20 cellular contexts compared by ENCODE assay signal in the genomic region with DNA sequence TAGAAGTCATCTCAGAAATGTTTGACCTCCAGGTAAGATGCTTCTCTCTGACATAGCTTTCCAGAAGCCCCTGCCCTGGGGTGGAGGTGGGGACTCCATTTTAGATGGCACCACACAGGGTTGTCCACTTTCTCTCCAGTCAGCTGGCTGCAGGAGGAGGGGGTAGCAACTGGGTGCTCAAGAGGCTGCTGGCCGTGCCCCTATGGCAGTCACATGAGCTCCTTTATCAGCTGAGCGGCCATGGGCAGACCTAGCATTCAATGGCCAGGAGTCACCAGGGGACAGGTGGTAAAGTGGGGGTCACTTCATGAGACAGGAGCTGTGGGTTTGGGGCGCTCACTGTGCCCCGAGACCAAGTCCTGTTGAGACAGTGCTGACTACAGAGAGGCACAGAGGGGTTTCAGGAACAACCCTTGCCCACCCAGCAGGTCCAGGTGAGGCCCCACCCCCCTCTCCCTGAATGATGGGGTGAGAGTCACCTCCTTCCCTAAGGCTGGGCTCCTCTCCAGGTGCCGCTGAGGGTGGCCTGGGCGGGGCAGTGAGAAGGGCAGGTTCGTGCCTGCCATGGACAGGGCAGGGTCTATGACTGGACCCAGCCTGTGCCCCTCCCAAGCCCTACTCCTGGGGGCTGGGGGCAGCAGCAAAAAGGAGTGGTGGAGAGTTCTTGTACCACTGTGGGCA. TPM values are rescaled to one million over a fixed set of nuclear protein-coding genes. Genes with fewer than 3 reads are reported as not detected.
DNase-seq lines count a peak whose midpoint lies in the region; ATAC-seq and TF ChIP-seq lines count a peak whose summit lies in the region.
"Had no signal": no experiment of that assay in that cellular context is flagged by ENCODE, and none has a peak within 500 bp of the region (broad histone marks: within the 10 kb centered on the region; RNA-seq: fewer than 3 reads in every experiment).

No MANE protein-coding gene starts in this region.

- TF ChIP-seq CTCF in esophagus muscularis mucosa (IDR thresholded peaks at IDR 0.05) = no peak

- DNase-seq in LoVo (ENCODE audit: low spot score) (peak; percentile 38), cerebellar nuclear complex (lab: John Stamatoyannopoulos, UW) (no peak), esophagus muscularis mucosa (ENCODE audit: extremely low spot score) (no peak)
- no peak for DNase-seq in activated CD8-positive, alpha-beta T cell treated with anti-CD3 and anti-CD28 coated beads, Interleukin-2, amount 10 ng/mL, durations not matched to agents 7 days and 5 days
- DNase-seq: activated gamma-delta T cell treated with Interleukin-2 at 50 U/mL for 16 hours; esophagus squamous epithelium; head of caudate nucleus; NCI-H1694; sigmoid colon; stimulated activated CD4-positive, alpha-beta T cell treated with anti-CD3 and anti-CD28 coated beads, Interleukin-2, amount 100 ng/mL, for 24 hours; thyroid gland had no signal

- WGBS in esophagus muscularis mucosa = 96% methylated on average over 3 of the region's 7 CpGs

- H3K4me1 ChIP-seq in esophagus muscularis mucosa = no peaks in the 10 kb centered on the region
- H3K4me1 ChIP-seq: sigmoid colon, thyroid gland had no signal

- no peak overlapping the region for H3K27ac ChIP-seq in esophagus muscularis mucosa (replicated peaks in 1 of 4)
- H3K27ac ChIP-seq: BLaER1, esophagus squamous epithelium, sigmoid colon, thyroid gland had no signal

- H3K27me3 ChIP-seq in esophagus muscularis mucosa = no peaks in the 10 kb centered on the region
- H3K27me3 ChIP-seq: BLaER1, esophagus squamous epithelium, sigmoid colon, SJSA1, thyroid gland had no signal

- CTCF ChIA-PET in activated CD8-positive, alpha-beta T cell treated with anti-CD3 and anti-CD28 coated beads, Interleukin-2, amount 10 ng/mL, durations not matched to agents 7 days and 5 days (lab: Charles Lee) = interaction anchor here (0.8 to 2.1 kb wide), 4 partner anchors 9 to 672 kb away, joined by 3 to 8 read pairs (median 6); no protein-coding TSS in a partner anchor

- H3K4me3 ChIP-seq in esophagus muscularis mucosa = no peak overlapping the region
- H3K4me3 ChIP-seq: BLaER1, esophagus squamous epithelium, sigmoid colon, SJSA1, thyroid gland had no signal

- H3K36me3 Mint-ChIP-seq in activated CD8-positive, alpha-beta T cell treated with anti-CD3 and anti-CD28 coated beads, Interleukin-2, amount 10 ng/mL, durations not matched to agents 7 days and 5 days (ENCODE audit: low read depth) = no peaks in the 10 kb centered on the region
- H3K36me3 Mint-ChIP-seq in stimulated activated memory B cell treated with anti-CD40 and anti-IgM and Interleukin-4, amounts not matched to agents 10 μg/mL and 1 μg/mL and 100 μg/mL, for 72 hours = peaks cover 19% of the 10 kb centered on the region

- peaks cover 81% of the 10 kb centered on the region for H3K4me1 Mint-ChIP-seq in activated CD8-positive, alpha-beta T cell treated with anti-CD3 and anti-CD28 coated beads, Interleukin-2, amount 10 ng/mL, durations not matched to agents 7 days and 5 days (ENCODE audit: low read depth)
- H3K4me1 Mint-ChIP-seq in stimulated activated memory B cell treated with anti-CD40 and anti-IgM and Interleukin-4, amounts not matched to agents 10 μg/mL and 1 μg/mL and 100 μg/mL, for 72 hours = peaks cover 58% of the 10 kb centered on the region

- H3K27ac Mint-ChIP-seq in activated CD8-positive, alpha-beta T cell treated with anti-CD3 and anti-CD28 coated beads, Interleukin-2, amount 10 ng/mL, durations not matched to agents 7 days and 5 days = peak overlapping the region; percentile 71
- H3K27ac Mint-ChIP-seq in stimulated activated memory B cell treated with anti-CD40 and anti-IgM and Interleukin-4, amounts not matched to agents 10 μg/mL and 1 μg/mL and 100 μg/mL, for 72 hours = peak overlapping the region; percentile 33

- no peaks in the 10 kb centered on the region for H3K27me3 Mint-ChIP-seq in activated CD8-positive, alpha-beta T cell treated with anti-CD3 and anti-CD28 coated beads, Interleukin-2, amount 10 ng/mL, durations not matched to agents 7 days and 5 days (ENCODE audit: low read depth)
- H3K27me3 Mint-ChIP-seq in stimulated activated memory B cell treated with anti-CD40 and anti-IgM and Interleukin-4, amounts not matched to agents 10 μg/mL and 1 μg/mL and 100 μg/mL, for 72 hours = no peaks in the 10 kb centered on the region

- no peaks in the 10 kb centered on the region for H3K36me3 ChIP-seq in esophagus muscularis mucosa
- H3K36me3 ChIP-seq: BLaER1, esophagus squamous epithelium, sigmoid colon, SJSA1, thyroid gland had no signal

- H3K4me3 Mint-ChIP-seq in activated CD8-positive, alpha-beta T cell treated with anti-CD3 and anti-CD28 coated beads, Interleukin-2, amount 10 ng/mL, durations not matched to agents 7 days and 5 days = no peak overlapping the region
- H3K4me3 Mint-ChIP-seq in stimulated activated memory B cell treated with anti-CD40 and anti-IgM and Interleukin-4, amounts not matched to agents 10 μg/mL and 1 μg/mL and 100 μg/mL, for 72 hours = peak overlapping the region; percentile 81

- POLR2A ChIA-PET in activated CD8-positive, alpha-beta T cell treated with anti-CD3 and anti-CD28 coated beads, Interleukin-2, amount 10 ng/mL, durations not matched to agents 7 days and 5 days (lab: Charles Lee) = interaction anchor here (0.5 to 1.1 kb wide), 3 partner anchors 9 to 49 kb away, joined by 3 to 4 read pairs (median 3); no protein-coding TSS in a partner anchor

- H3K9me3 Mint-ChIP-seq in activated CD8-positive, alpha-beta T cell treated with anti-CD3 and anti-CD28 coated beads, Interleukin-2, amount 10 ng/mL, durations not matched to agents 7 days and 5 days (ENCODE audit: insufficient read depth) = no peaks in the 10 kb centered on the region
- H3K9me3 Mint-ChIP-seq in stimulated activated memory B cell treated with anti-CD40 and anti-IgM and Interleukin-4, amounts not matched to agents 10 μg/mL and 1 μg/mL and 100 μg/mL, for 72 hours = no peaks in the 10 kb centered on the region

- intact Hi-C loops in esophagus muscularis mucosa (cut with DNase I) = no loop called here

- TF ChIP-seq POLR2A in esophagus muscularis mucosa (IDR thresholded peaks at IDR 0.05; ENCODE audit: low read depth) = no peak

- no peak for TF ChIP-seq EP300 in esophagus muscularis mucosa (IDR thresholded peaks at IDR 0.05)

- no peak for ATAC-seq in activated CD8-positive, alpha-beta T cell treated with anti-CD3 and anti-CD28 coated beads, Interleukin-2, amount 10 ng/mL, durations not matched to agents 7 days and 5 days
- ATAC-seq in esophagus mucosa (peak; percentile 79), GM21723 (IDR thresholded peaks at IDR 0.05; ENCODE audit: unreplicated experiment) (no peak)
- peak; percentile 1 for ATAC-seq in stimulated activated memory B cell treated with anti-CD40 and anti-IgM and Interleukin-4, amounts not matched to agents 10 μg/mL and 1 μg/mL and 100 μg/mL, for 72 hours

- H3K9me3 ChIP-seq in esophagus muscularis mucosa = no peaks in the 10 kb centered on the region
- H3K9me3 ChIP-seq: BLaER1, esophagus squamous epithelium, sigmoid colon, SJSA1, thyroid gland had no signal

RNA-seq across cellular contexts. Expression of gene CSF2, which starts 0.6 kb away (rescaled TPM):
- under 1 TPM; 0.55 to 0.61 TPM for total RNA-seq in activated CD8-positive, alpha-beta T cell treated with anti-CD3 and anti-CD28 coated beads, Interleukin-2, amount 10 ng/mL, durations not matched to agents 7 days and 5 days
- not detected for total RNA-seq in esophagus mucosa
- total RNA-seq in esophagus muscularis mucosa = not detected
- total RNA-seq: esophagus squamous epithelium, omental fat pad, sigmoid colon, thyroid gland had no signal

RNA-seq across cellular contexts. Expression of gene IL3, which starts 13.8 kb away (rescaled TPM):
- total RNA-seq in activated CD8-positive, alpha-beta T cell treated with anti-CD3 and anti-CD28 coated beads, Interleukin-2, amount 10 ng/mL, durations not matched to agents 7 days and 5 days = not detected
- total RNA-seq in esophagus mucosa (not detected), esophagus muscularis mucosa (not detected)
- total RNA-seq: dermis microvascular lymphatic vessel endothelial cell, esophagus squamous epithelium, M059J, mononuclear cell, omental fat pad, sigmoid colon, SJSA1, thyroid gland had no signal

Comparison
In these comparisons a context has a peak if more than half of its experiments do, and no peak if none do; other contexts are left out.
1. ATAC-seq: peak in esophagus mucosa (single experiment) and stimulated activated memory B cell treated with anti-CD40 and anti-IgM and Interleukin-4, amounts not matched to agents 10 μg/mL and 1 μg/mL and 100 μg/mL, for 72 hours (single experiment); none in activated CD8-positive, alpha-beta T cell treated with anti-CD3 and anti-CD28 coated beads, Interleukin-2, amount 10 ng/mL, durations not matched to agents 7 days and 5 days (single experiment) and GM21723 (single experiment).